Comparison of ENCODE assay signal across 9 cellular contexts in genomic region chr7:30322656-30323355, GRCh38. TPM values are rescaled to one million over a fixed set of nuclear protein-coding genes. Genes with fewer than 3 reads are reported as not detected.
DNase-seq lines count a peak whose midpoint lies in the region; ATAC-seq and TF ChIP-seq lines count a peak whose summit lies in the region.
"Had no signal": no experiment of that assay in that cellular context is flagged by ENCODE, and none has a peak within 500 bp of the region (broad histone marks: within the 10 kb centered on the region; RNA-seq: fewer than 3 reads in every experiment).

No MANE protein-coding gene starts in this region.

- peak; percentile 37 for ATAC-seq in GM18873 (IDR thresholded peaks at IDR 0.05; ENCODE audit: low FRiP score, unreplicated experiment)
- ATAC-seq in HG02759 (IDR thresholded peaks at IDR 0.05; ENCODE audit: unreplicated experiment), result peak; percentile 66
- ATAC-seq in Right ventricle myocardium superior (ENCODE audit: poor library complexity), result no peak

- H3K4me3 ChIP-seq in Peyer's patch (peak overlapping the region in 1 of 4 donors; percentile 10), mononuclear cell (ENCODE audit: low read length) (peak overlapping the region; percentile 2)
- H3K4me3 ChIP-seq: SJSA1 had no signal

- H3K9me3 ChIP-seq in Peyer's patch (no peaks in the 10 kb centered on the region), mononuclear cell (ENCODE audit: low read depth, low read length) (no peaks in the 10 kb centered on the region)
- H3K9me3 ChIP-seq: SJSA1 had no signal

- intact Hi-C loops in Right ventricle myocardium superior (cut with DNase I), result no loop called here

- peak overlapping the region; percentile 40 to 77 (median 63) for H3K27ac ChIP-seq in Peyer's patch
- H3K27ac ChIP-seq: SJSA1 had no signal

- no peak for DNase-seq in Peyer's patch
- no peak for DNase-seq in NOMO-1 treated with dmso at 0.1 percent for 144 hours (lab: John Stamatoyannopoulos, UW; ENCODE audit: unreplicated experiment)
- DNase-seq in NCI-H526 treated with DMSO at 0.1 percent for 48 hours (lab: John Stamatoyannopoulos, UW), result no peak
- DNase-seq in Right ventricle myocardium superior, result no peak
- DNase-seq in MV-4-11 (lab: John Stamatoyannopoulos, UW), result no peak

- H3K27me3 ChIP-seq in Peyer's patch, result no peaks in the 10 kb centered on the region
- no peaks in the 10 kb centered on the region for H3K27me3 ChIP-seq in mononuclear cell (ENCODE audit: insufficient read depth, low read length)
- H3K27me3 ChIP-seq: SJSA1 had no signal

- TF ChIP-seq POLR2A in Peyer's patch (IDR thresholded peaks at IDR 0.05), result no peak

- H3K36me3 ChIP-seq in Peyer's patch, result no peaks in the 10 kb centered on the region
- H3K36me3 ChIP-seq: SJSA1 had no signal

- H3K4me1 ChIP-seq in Peyer's patch (peaks cover 0 to 13% (median 2%) of the 10 kb centered on the region in 4 donors), mononuclear cell (ENCODE audit: insufficient read depth, low read length) (peaks cover 37% of the 10 kb centered on the region)

- no peak for TF ChIP-seq CTCF in Peyer's patch (IDR thresholded peaks at IDR 0.05)

RNA-seq across cellular contexts. Expression of gene ZNRF2, which starts 38.4 kb away (rescaled TPM):
- 10 to 100 TPM; 27.2 to 43.6 (median 36.5) TPM for total RNA-seq in Peyer's patch
- total RNA-seq in mononuclear cell, result 34.1 TPM
- total RNA-seq in Right ventricle myocardium superior, result 7.2 TPM
